ENCODE assay signal across 23 cellular contexts in the genomic region with DNA sequence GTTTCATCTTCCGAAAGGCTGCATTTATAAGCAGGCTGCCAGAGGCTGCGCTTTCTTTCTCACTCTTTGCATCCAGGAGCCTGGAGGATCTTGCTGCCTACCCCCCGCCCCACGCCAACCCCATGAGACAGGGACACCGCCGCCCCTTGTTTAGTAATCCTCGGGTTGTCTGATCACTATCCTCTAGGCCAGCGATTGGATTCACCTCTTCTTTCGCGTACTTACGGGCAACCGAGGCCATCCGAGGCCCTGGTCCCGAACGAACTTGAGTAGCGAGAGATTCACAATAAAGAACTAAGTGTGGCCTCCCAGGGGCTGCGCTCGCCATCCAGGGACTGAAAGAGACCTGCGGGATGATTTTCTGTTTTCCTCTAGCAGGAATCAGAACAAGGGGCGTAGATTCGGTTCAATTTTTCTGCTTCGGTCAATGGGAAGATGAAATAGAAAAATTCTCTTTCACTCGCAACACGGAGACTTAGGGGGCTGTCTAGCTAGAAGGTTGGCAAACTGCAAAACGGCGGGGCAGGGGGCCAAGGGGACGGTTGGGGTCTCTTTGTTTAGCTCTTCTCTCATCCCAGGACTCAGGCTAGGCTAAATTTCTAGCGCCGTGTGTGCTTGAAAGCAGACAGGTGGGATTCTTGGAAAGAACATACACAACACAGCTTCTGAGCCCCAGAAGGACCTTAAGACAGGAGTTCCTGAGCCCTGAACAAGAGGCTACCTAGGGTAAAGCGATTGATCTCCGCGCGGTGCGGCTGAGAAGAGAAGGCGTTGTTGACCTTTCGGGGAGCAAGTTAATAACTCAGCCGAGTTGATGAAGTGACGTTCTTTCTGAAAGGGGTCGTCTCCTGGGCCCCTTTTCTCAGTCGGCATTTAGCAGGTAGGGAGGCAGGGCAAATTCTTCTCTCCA. TPM values are rescaled to one million over a fixed set of nuclear protein-coding genes. Genes with fewer than 3 reads are reported as not detected.
DNase-seq lines count a peak whose midpoint lies in the region; ATAC-seq, FAIRE-seq and TF ChIP-seq lines count a peak whose summit lies in the region.
"Had no signal": no experiment of that assay in that cellular context is flagged by ENCODE, and none has a peak within 500 bp of the region (broad histone marks: within the 10 kb centered on the region; RNA-seq: fewer than 3 reads in every experiment).

No MANE protein-coding gene starts in this region.

- H2BK15ac ChIP-seq in H1 (ENCODE audit: low read length): no peak overlapping the region

- 3% methylated on average over 34 of the region's 40 CpGs; no CpG with 5 or more reads in 1 of the 2 experiments for WGBS in H1 (ENCODE audit: extremely low coverage in 1 of 2, insufficient coverage in 1 of 2, insufficient read length in 1 of 2, insufficient replicate concordance in 2 of 2, low coverage in 1 of 2, low lambda C conversion rate in 2 of 2, missing lambda C conversion rate in 1 of 2), 2 experiments

- H3K9ac ChIP-seq in H1 (replicated peaks in 1 of 4; ENCODE audit: extremely low read depth in 1 of 4, low read depth in 3 of 4, low read length in 3 of 4): no peak overlapping the region

- peaks cover 0 to 2% of the 10 kb centered on the region in 2 experiments for H4K20me1 ChIP-seq in H1 (replicated peaks in 1 of 2; ENCODE audit: control insufficient read depth in 1 of 2, insufficient read depth in 2 of 2, low read length in 2 of 2)

- CTCF ChIA-PET in H1 (lab: Charles Lee; ENCODE audit: partially characterized antibody): interaction anchor here (1.2 to 11.8 kb wide), 8 partner anchors 10 to 610 kb away, joined by 3 to 113 read pairs (median 4); no protein-coding TSS in a partner anchor

- no peak overlapping the region for H4K5ac ChIP-seq in H1 (ENCODE audit: insufficient read length, low read depth, low read length)

- H3K23ac ChIP-seq in H1 (ENCODE audit: insufficient read length): no peak overlapping the region

- H3K36me3 ChIP-seq in H1 (ENCODE audit: control insufficient read depth in 2 of 4, insufficient read depth in 4 of 4, low read length in 3 of 4): no peaks in the 10 kb centered on the region
- H3K36me3 ChIP-seq: ascending aorta had no signal

- H4K91ac ChIP-seq in H1 (replicated peaks; ENCODE audit: insufficient read length, low read length): no peak overlapping the region

- no peak overlapping the region for H4K8ac ChIP-seq in H1 (ENCODE audit: extremely low read depth, insufficient read depth, low read length)

- no peak overlapping the region for H3K4me3 Mint-ChIP-seq in activated naive CD8-positive, alpha-beta T cell treated with anti-CD3 and anti-CD28 coated beads, Interleukin-2, amount 10 ng/mL, durations not matched to agents 7 days and 5 days
- no peak overlapping the region for H3K4me3 Mint-ChIP-seq in activated naive CD8-positive, alpha-beta T cell treated with anti-CD3 and anti-CD28 coated beads for 36 hours
- H3K4me3 Mint-ChIP-seq in nephron: peak overlapping the region in 2 of 3 experiments; percentile 50 to 76
- H3K4me3 Mint-ChIP-seq: activated CD8-positive, alpha-beta memory T cell treated with anti-CD3 and anti-CD28 coated beads, Interleukin-2, amount 10 ng/mL, durations not matched to agents 7 days and 5 days; CD4-positive, alpha-beta T cell; naive B cell had no signal

- H3K79me2 ChIP-seq in H1 (ENCODE audit: control insufficient read depth in 1 of 2, insufficient read depth in 2 of 2, low read length in 2 of 2): no peaks in the 10 kb centered on the region

- H2BK5ac ChIP-seq in H1 (ENCODE audit: low read depth, low read length): no peak overlapping the region

- no peak overlapping the region for H2AFZ ChIP-seq in H1 (ENCODE audit: low read length)

- FAIRE-seq in H1 (lab: Jason Lieb, UNC): peak; percentile 28
- FAIRE-seq: endothelial cell of umbilical vein had no signal

- no peak overlapping the region for H3K14ac ChIP-seq in H1 (ENCODE audit: insufficient read length)

- H2BK120ac ChIP-seq in H1 (replicated peaks; ENCODE audit: low read depth, low read length): no peak overlapping the region

- H2AK5ac ChIP-seq in H1 (ENCODE audit: low read depth, low read length): no peak overlapping the region; the same call in 1 of the 2 replicates

- peaks cover 42 to 78% (median 66%) of the 10 kb centered on the region in 4 experiments for H3K27me3 ChIP-seq in H1 (replicated peaks in 1 of 4; ENCODE audit: control insufficient read depth in 3 of 4, extremely low read depth in 1 of 4, insufficient read depth in 3 of 4, low read length in 3 of 4)
- H3K27me3 ChIP-seq: ascending aorta, foreskin keratinocyte had no signal

- peak overlapping the region; percentile 78 for H2BK12ac ChIP-seq in H1 (ENCODE audit: low read depth, low read length)

- peaks cover 2% of the 10 kb centered on the region for H3K9me3 Mint-ChIP-seq in activated naive CD8-positive, alpha-beta T cell treated with anti-CD3 and anti-CD28 coated beads, Interleukin-2, amount 10 ng/mL, durations not matched to agents 7 days and 5 days
- peaks cover 3% of the 10 kb centered on the region for H3K9me3 Mint-ChIP-seq in activated naive CD8-positive, alpha-beta T cell treated with anti-CD3 and anti-CD28 coated beads for 36 hours
- H3K9me3 Mint-ChIP-seq in nephron: no peaks in the 10 kb centered on the region
- H3K9me3 Mint-ChIP-seq: CD4-positive, alpha-beta T cell had no signal

- no peaks in the 10 kb centered on the region for H3K79me1 ChIP-seq in H1 (ENCODE audit: low read depth, low read length)

- no peak for ATAC-seq in activated naive CD8-positive, alpha-beta T cell treated with anti-CD3 and anti-CD28 coated beads, Interleukin-2, amount 10 ng/mL, durations not matched to agents 7 days and 5 days (ENCODE audit: low read depth)
- ATAC-seq in GM21723 (IDR thresholded peaks at IDR 0.05; ENCODE audit: unreplicated experiment): no peak
- ATAC-seq: activated CD4-positive, CD25-positive, alpha-beta regulatory T cell treated with anti-CD3 and anti-CD28 coated beads, Interleukin-2, amount 50 U/mL, for 24 hours; activated CD8-positive, alpha-beta memory T cell treated with anti-CD3 and anti-CD28 coated beads, Interleukin-2, amount 10 ng/mL, durations not matched to agents 7 days and 5 days; foreskin keratinocyte; left ventricle myocardium superior had no signal

- peaks cover 2% of the 10 kb centered on the region for H3K36me3 Mint-ChIP-seq in activated naive CD8-positive, alpha-beta T cell treated with anti-CD3 and anti-CD28 coated beads, Interleukin-2, amount 10 ng/mL, durations not matched to agents 7 days and 5 days
- H3K36me3 Mint-ChIP-seq in activated naive CD8-positive, alpha-beta T cell treated with anti-CD3 and anti-CD28 coated beads for 36 hours: peaks cover 5% of the 10 kb centered on the region
- no peaks in the 10 kb centered on the region for H3K36me3 Mint-ChIP-seq in nephron (ENCODE audit: low read depth)
- H3K36me3 Mint-ChIP-seq: activated CD8-positive, alpha-beta memory T cell treated with anti-CD3 and anti-CD28 coated beads, Interleukin-2, amount 10 ng/mL, durations not matched to agents 7 days and 5 days; naive B cell had no signal

- no peak overlapping the region for H3K4ac ChIP-seq in H1 (replicated peaks; ENCODE audit: insufficient read length, low read depth, low read length)

- no peak overlapping the region for H3K18ac ChIP-seq in H1 (ENCODE audit: extremely low read depth, low read length)

- peak overlapping the region; percentile 35 to 62 (median 46); a peak in 6 of 8 replicates for H3K4me3 ChIP-seq in H1 (ENCODE audit: extremely low read depth in 1 of 4, insufficient read depth in 2 of 4, low read depth in 3 of 4, low read length in 4 of 4)
- H3K4me3 ChIP-seq: ascending aorta had no signal

- no peak for DNase-seq in activated naive CD8-positive, alpha-beta T cell treated with anti-CD3 and anti-CD28 coated beads, Interleukin-2, amount 10 ng/mL, durations not matched to agents 7 days and 5 days
- no peak for DNase-seq in activated naive CD8-positive, alpha-beta T cell treated with anti-CD3 and anti-CD28 coated beads for 36 hours
- DNase-seq in H1 (ENCODE audit: low read depth in 1 of 2, low spot score in 2 of 2) (no peak), germinal center (ENCODE audit: low spot score) (no peak), mucosa of gallbladder (ENCODE audit: low spot score) (no peak), erythroblast (lab: John Stamatoyannopoulos, UW) (no peak)
- DNase-seq: activated CD8-positive, alpha-beta memory T cell treated with anti-CD3 and anti-CD28 coated beads, Interleukin-2, amount 10 ng/mL, durations not matched to agents 7 days and 5 days; activated gamma-delta T cell; CD4-positive, alpha-beta T cell; foreskin keratinocyte; left ventricle myocardium superior; naive B cell; NCI-H446 treated with DMSO at 0.1 percent for 48 hours; SHP77 treated with DMSO at 0.1 percent for 48 hours; stimulated activated naive CD4-positive, alpha-beta T cell treated with Interleukin-2 at 50 U/mL for 16 hours had no signal

- no peak overlapping the region for H2BK20ac ChIP-seq in H1 (ENCODE audit: low read length)

- peaks cover 13% of the 10 kb centered on the region for H3K23me2 ChIP-seq in H1 (ENCODE audit: low read depth, low read length)

- no peak overlapping the region for H3K27ac ChIP-seq in H1 (ENCODE audit: low read depth, low read length)
- H3K27ac ChIP-seq: ascending aorta, foreskin keratinocyte had no signal

- peaks cover 60% of the 10 kb centered on the region for H3K27me3 Mint-ChIP-seq in activated naive CD8-positive, alpha-beta T cell treated with anti-CD3 and anti-CD28 coated beads, Interleukin-2, amount 10 ng/mL, durations not matched to agents 7 days and 5 days
- H3K27me3 Mint-ChIP-seq in activated naive CD8-positive, alpha-beta T cell treated with anti-CD3 and anti-CD28 coated beads for 36 hours: peaks cover 76% of the 10 kb centered on the region
- H3K27me3 Mint-ChIP-seq in nephron (ENCODE audit: low read depth): peaks cover 90% of the 10 kb centered on the region

- H3K4me1 Mint-ChIP-seq in activated naive CD8-positive, alpha-beta T cell treated with anti-CD3 and anti-CD28 coated beads, Interleukin-2, amount 10 ng/mL, durations not matched to agents 7 days and 5 days: peaks cover 9% of the 10 kb centered on the region
- H3K4me1 Mint-ChIP-seq in activated naive CD8-positive, alpha-beta T cell treated with anti-CD3 and anti-CD28 coated beads for 36 hours: peaks cover 7% of the 10 kb centered on the region
- peaks cover 40% of the 10 kb centered on the region for H3K4me1 Mint-ChIP-seq in nephron

- no peak for TF ChIP-seq POLR2A in H1 (IDR thresholded peaks at IDR 0.05; ENCODE audit: control extremely low read depth in 1 of 2, low read depth in 2 of 2, low read length in 2 of 2)
- TF ChIP-seq POLR2A in erythroblast (IDR thresholded peaks at IDR 0.05; ENCODE audit: low read length): no peak

- no peaks in the 10 kb centered on the region for H3K9me3 ChIP-seq in H1 (ENCODE audit: insufficient read depth in 2 of 2, low read depth in 1 of 2, low read length in 1 of 2)
- H3K9me3 ChIP-seq: ascending aorta had no signal

- TF ChIP-seq EP300 in H1 (IDR thresholded peaks at IDR 0.05; ENCODE audit: borderline replicate concordance in 1 of 2, low read depth in 2 of 2, low read length in 2 of 2): no peak

- no peak for TF ChIP-seq CTCF in H1 (IDR thresholded peaks at IDR 0.05; ENCODE audit: control extremely low read depth in 1 of 3, insufficient read depth in 1 of 3, low read depth in 1 of 3, low read length in 3 of 3)
- no peak for TF ChIP-seq CTCF in nephron (IDR thresholded peaks at IDR 0.05; ENCODE audit: unreplicated experiment in 3 of 3)

- no peak overlapping the region for H3K56ac ChIP-seq in H1 (replicated peaks; ENCODE audit: insufficient read length, low read depth, low read length)

- POLR2A ChIA-PET in activated naive CD8-positive, alpha-beta T cell treated with anti-CD3 and anti-CD28 coated beads, Interleukin-2, amount 10 ng/mL, durations not matched to agents 7 days and 5 days (lab: Charles Lee): no interaction called here
- POLR2A ChIA-PET in H1 (lab: Charles Lee; ENCODE audit: partially characterized antibody): interaction anchor here (0.7 to 1.4 kb wide), 2 partner anchors 15 to 140 kb away, joined by 3 to 5 read pairs; no protein-coding TSS in a partner anchor

- peak overlapping the region; percentile 30 for H3K27ac Mint-ChIP-seq in activated naive CD8-positive, alpha-beta T cell treated with anti-CD3 and anti-CD28 coated beads, Interleukin-2, amount 10 ng/mL, durations not matched to agents 7 days and 5 days
- H3K27ac Mint-ChIP-seq in activated naive CD8-positive, alpha-beta T cell treated with anti-CD3 and anti-CD28 coated beads for 36 hours: no peak overlapping the region
- no peak overlapping the region for H3K27ac Mint-ChIP-seq in nephron
- H3K27ac Mint-ChIP-seq: activated CD8-positive, alpha-beta memory T cell treated with anti-CD3 and anti-CD28 coated beads, Interleukin-2, amount 10 ng/mL, durations not matched to agents 7 days and 5 days; CD4-positive, alpha-beta T cell; naive B cell had no signal

- H3K4me1 ChIP-seq in H1 (replicated peaks in 1 of 4; ENCODE audit: control insufficient read depth in 3 of 4, insufficient read depth in 4 of 4, low read length in 3 of 4): peaks cover 5 to 30% (median 15%) of the 10 kb centered on the region in 4 experiments; a peak in 6 of 7 replicates

- TF ChIP-seq RAD21 in H1 (IDR thresholded peaks at IDR 0.05 in 1 of 2, conservative IDR thresholded peaks at IDR 0.05 in 1 of 2; ENCODE audit: low read depth in 2 of 2, low read length in 2 of 2): no peak

- H3K4me2 ChIP-seq in H1 (ENCODE audit: insufficient read depth in 1 of 2, low read depth in 2 of 2, low read length in 2 of 2): peak overlapping the region; percentile 88 to 98

RNA-seq across cellular contexts. Expression of a gene that starts 5.8 kb away (rescaled TPM):
- total RNA-seq in activated naive CD8-positive, alpha-beta T cell treated with anti-CD3 and anti-CD28 coated beads, Interleukin-2, amount 10 ng/mL, durations not matched to agents 7 days and 5 days: not detected
- not detected for total RNA-seq in activated naive CD8-positive, alpha-beta T cell treated with anti-CD3 and anti-CD28 coated beads for 36 hours
- 0.19 TPM in 1 of 2 replicates, not detected in the other for total RNA-seq in H1 (2021; fragmentation: NEBNext Ultra II Directional; extraction: Animal tissue kit (Norgen Biotek cat#: 25700))
- 0.05 and 0.14 TPM in 2 replicates for polyA plus RNA-seq in H1 (2011; rRNA removed)
- polyA plus RNA-seq in H1 (2011; cell fraction: cytosol; rRNA removed): 0.05 TPM
- 0.11 TPM for polyA plus RNA-seq in H1 (2011; cell fraction: nucleus; rRNA removed)
- polyA plus RNA-seq in H1 (2012, experiment 1 of 2): 0.13 to 0.24 TPM in 2 of 4 replicates, not detected in the others
- 0.14 TPM for polyA plus RNA-seq in H1 (2012, experiment 2 of 2)
- polyA plus RNA-seq in H1 (2013, experiment 1 of 2): 0.20 TPM
- 0.18 TPM for polyA plus RNA-seq in H1 (2013, experiment 2 of 2)
- 0.09 and 0.44 TPM in 2 replicates for polyA minus RNA-seq in H1 (2011; rRNA and poly(A)+ RNA removed)
- polyA minus RNA-seq in H1 (2011; cell fraction: cytosol; rRNA and poly(A)+ RNA removed): not detected
- polyA minus RNA-seq in H1 (2011; cell fraction: nucleus; rRNA and poly(A)+ RNA removed): not detected
- not detected for total RNA-seq in mucosa of gallbladder
- total RNA-seq: activated CD8-positive, alpha-beta memory T cell treated with anti-CD3 and anti-CD28 coated beads, Interleukin-2, amount 10 ng/mL, durations not matched to agents 7 days and 5 days; ascending aorta; CD4-positive, alpha-beta T cell; left ventricle myocardium superior; LHCN-M2; pulmonary artery endothelial cell; T-helper 2 cell treated with Interferon-gamma antibody and Interleukin-4, amounts not matched to agents 100 ng/mL and 5 ng/mL, for 36 hours had no signal

Comparison
In these comparisons a context has a peak if more than half of its experiments do, and no peak if none do; other contexts are left out.
1. H3K4me3 Mint-ChIP-seq: peak in nephron (2 of 3); none in activated naive CD8-positive, alpha-beta T cell treated with anti-CD3 and anti-CD28 coated beads, Interleukin-2, amount 10 ng/mL, durations not matched to agents 7 days and 5 days (single experiment) and activated naive CD8-positive, alpha-beta T cell treated with anti-CD3 and anti-CD28 coated beads for 36 hours (single experiment).